8 cellular contexts compared by ENCODE assay signal in the genomic region with DNA sequence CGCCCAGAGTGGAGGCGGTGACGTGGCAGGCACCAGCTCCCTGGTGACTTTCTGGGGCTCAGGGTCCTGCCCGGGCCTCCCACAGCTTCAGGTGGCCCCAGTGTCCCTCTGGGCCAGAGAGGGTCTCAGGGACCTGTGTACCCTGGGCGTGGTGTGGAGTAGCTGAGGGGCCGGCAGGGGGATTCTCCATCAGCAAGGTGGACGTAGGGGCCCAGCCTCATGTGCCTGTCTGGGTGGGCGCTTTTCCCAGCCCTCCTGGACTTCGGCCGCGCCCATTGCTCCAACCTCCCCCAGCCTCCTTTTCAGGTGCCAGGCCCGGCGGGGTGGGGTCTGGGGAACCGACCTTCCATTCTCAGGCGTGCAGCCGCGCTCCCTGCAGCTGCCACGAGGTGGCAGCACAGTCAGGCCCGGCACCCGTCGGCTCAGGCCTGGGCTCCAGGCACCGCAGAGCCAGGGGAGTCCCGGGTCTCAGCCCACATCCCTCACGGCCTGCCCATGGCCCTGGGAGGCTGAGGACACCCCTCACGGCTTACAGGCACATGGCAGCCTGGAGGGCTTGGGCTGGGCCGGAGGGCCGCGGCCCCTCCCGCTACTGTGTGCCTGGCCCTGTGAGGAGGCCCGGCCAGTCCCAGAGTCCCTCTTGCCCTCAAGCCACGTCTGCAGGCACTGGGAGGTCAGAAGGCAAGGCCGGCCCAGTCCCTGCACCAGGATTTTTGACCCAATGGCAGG. TPM values are rescaled to one million over a fixed set of nuclear protein-coding genes. Genes with fewer than 3 reads are reported as not detected.
DNase-seq lines count a peak whose midpoint lies in the region; ATAC-seq and TF ChIP-seq lines count a peak whose summit lies in the region.

No MANE protein-coding gene starts in this region.

- BruUV-seq in Panc1 (replicated peaks; lab: Mats Ljungman, UMichigan): no TSS peak

- H4K20me1 ChIP-seq in osteoblast (ENCODE audit: insufficient read depth, low read length): no peaks in the 10 kb centered on the region

- CTCF ChIA-PET in BJ (lab: Yijun Ruan, JAX): interaction anchor here (0.7 to 4.2 kb wide), 12 partner anchors 10 to 372 kb away, joined by 3 to 36 read pairs (median 4); no protein-coding TSS in a partner anchor
- CTCF ChIA-PET in Panc1 (lab: Charles Lee): interaction anchor here (0.8 to 1.3 kb wide), 3 partner anchors 20 to 87 kb away, joined by 3 to 4 read pairs (median 4); a partner anchor contains a TSS

- intact Hi-C loops in Panc1 (cut with micrococcal nuclease; ENCODE audit: unreplicated experiment): loop anchor here (10.0 kb wide), 1 partner anchor 312 kb away; no protein-coding TSS in a partner anchor
- intact Hi-C loops in tibial artery (cut with DNase I; ENCODE audit: low total_unique reads): loop anchor here (5.0 kb wide), 1 partner anchor 314 kb away; no protein-coding TSS in a partner anchor

- POLR2A ChIA-PET in BJ (lab: Charles Lee): no interaction called here
- POLR2A ChIA-PET in Panc1 (lab: Charles Lee): interaction anchor here (0.5 kb wide), 1 partner anchor 266 kb away, joined by 8 read pairs; no protein-coding TSS in a partner anchor

- H3K79me2 ChIP-seq in osteoblast (ENCODE audit: insufficient read depth, low read length): no peaks in the 10 kb centered on the region

- peak overlapping the region; percentile 37 for H2AFZ ChIP-seq in osteoblast (ENCODE audit: low read length)

- DNase-seq in BJ (ENCODE audit: low read depth): no peak
- peak; percentile 16 for DNase-seq in HCEC 1CT
- peak; percentile 32 for DNase-seq in Panc1 (ENCODE audit: low read depth, low spot score)
- DNase-seq in activated T-helper 9 cell treated with anti-CD3 and anti-CD28 coated beads, Interleukin-2, amount 50 U/mL, for 16 hours (ENCODE audit: low read depth): peak; percentile 41
- DNase-seq in foreskin melanocyte: peak; percentile 17
- peak; percentile 98 for DNase-seq in osteoblast (ENCODE audit: insufficient read length, low spot score, missing footprints)
- peak; percentile 33 to 73 for DNase-seq in tibial artery
- no peak for DNase-seq in DMS79 treated with DMSO at 0.1 percent for 48 hours (lab: John Stamatoyannopoulos, UW)

- H3K4me3 ChIP-seq in BJ (ENCODE audit: low read depth, low read length) (no peak overlapping the region), Panc1 (ENCODE audit: low read depth in 2 of 2, low read length in 2 of 2) (0 out of 4 replicates have a peak overlapping the region, but pooled peaks of 1 of the 2 experiments have one; percentile 3), osteoblast (ENCODE audit: insufficient read depth, low read length) (no peak overlapping the region), tibial artery (no peak overlapping the region)

- H3K27me3 ChIP-seq in BJ (ENCODE audit: control insufficient read depth, insufficient read depth, low read length) (no peaks in the 10 kb centered on the region), Panc1 (ENCODE audit: control insufficient read depth, insufficient read depth, low read length) (no peaks in the 10 kb centered on the region), osteoblast (ENCODE audit: insufficient read depth, low read length) (no peaks in the 10 kb centered on the region), tibial artery (peaks cover 0 to 70% of the 10 kb centered on the region in 2 donors)

- peak overlapping the region; percentile 32 for H3K27ac ChIP-seq in Panc1 (ENCODE audit: low read length)
- H3K27ac ChIP-seq in osteoblast (ENCODE audit: low read depth, low read length): no peak overlapping the region
- H3K27ac ChIP-seq in tibial artery: no peak overlapping the region

- ATAC-seq in Panc1: peak; percentile 87

- no peaks in the 10 kb centered on the region for H3K36me3 ChIP-seq in BJ (ENCODE audit: control insufficient read depth, insufficient read depth, low read length)
- H3K36me3 ChIP-seq in Panc1 (ENCODE audit: control insufficient read depth, insufficient read depth, low read length): no peaks in the 10 kb centered on the region
- no peaks in the 10 kb centered on the region for H3K36me3 ChIP-seq in osteoblast (ENCODE audit: insufficient read depth, low read length)
- H3K36me3 ChIP-seq in tibial artery: no peaks in the 10 kb centered on the region

- TF ChIP-seq CTCF in BJ (IDR thresholded peaks at IDR 0.05; ENCODE audit: insufficient read depth, low read depth, low read length) (peak; percentile 95), Panc1 (IDR thresholded peaks at IDR 0.05) (peak; percentile 100), osteoblast (IDR thresholded peaks at IDR 0.05; ENCODE audit: extremely low read depth, low read depth, low read length) (peak; percentile 78), tibial artery (IDR thresholded peaks at IDR 0.05) (peak; percentile 79 to 93)

- H3K9me3 ChIP-seq in Panc1 (ENCODE audit: control insufficient read depth, insufficient read depth, low read depth, low read length) (no peaks in the 10 kb centered on the region), osteoblast (ENCODE audit: low read depth, low read length) (no peaks in the 10 kb centered on the region), tibial artery (no peaks in the 10 kb centered on the region)

- in situ Hi-C loops in Panc1 (cut with HindIII; ENCODE audit: low pct_unique_long_range_greater_than_20kb, low sequenced_read_pairs): no loop called here

- H3K4me1 ChIP-seq in Panc1 (ENCODE audit: control insufficient read depth, insufficient read depth, low read length) (peaks cover 18% of the 10 kb centered on the region), osteoblast (ENCODE audit: insufficient read depth, low read length) (no peaks in the 10 kb centered on the region), tibial artery (peaks cover 0 to 19% (median 3%) of the 10 kb centered on the region in 4 donors)

- H3K4me2 ChIP-seq in osteoblast (ENCODE audit: insufficient read depth, low read length): no peak overlapping the region

RNA-seq across cellular contexts. Expression of a gene that starts 19.9 kb away (rescaled TPM):
- polyA plus RNA-seq in BJ (2011; rRNA removed): not detected in 2 replicates
- polyA minus RNA-seq in BJ (2011; rRNA and poly(A)+ RNA removed): not detected in 2 replicates
- total RNA-seq in Panc1 (2021; ENCODE audit: unreplicated experiment) (1.2 TPM), osteoblast (not detected in 2 replicates)
- 0.40 TPM for polyA plus RNA-seq in Panc1 (2012; ENCODE audit: insufficient read length)

RNA-seq across cellular contexts. Expression of a gene that starts 45.2 kb away (rescaled TPM):
- not detected in 2 replicates for polyA plus RNA-seq in BJ (2011; rRNA removed)
- not detected in 2 replicates for polyA minus RNA-seq in BJ (2011; rRNA and poly(A)+ RNA removed)
- total RNA-seq in Panc1 (2021; ENCODE audit: unreplicated experiment) (0.03 TPM), osteoblast (not detected in 2 replicates)
- 0.04 TPM for polyA plus RNA-seq in Panc1 (2012; ENCODE audit: insufficient read length)

Comparison
In these comparisons a context has a peak if more than half of its experiments do, and no peak if none do; other contexts are left out.
1. DNase-seq: peak in HCEC 1CT (single experiment), Panc1 (single experiment), activated T-helper 9 cell treated with anti-CD3 and anti-CD28 coated beads, Interleukin-2, amount 50 U/mL, for 16 hours (single experiment), foreskin melanocyte (single experiment), osteoblast (single experiment) and tibial artery (2 of 2); none in BJ (single experiment) and DMS79 treated with DMSO at 0.1 percent for 48 hours (single experiment).
2. Peak in every context shown above with its lines, with median percentiles within 50 percentile points of each other: CTCF ChIP-seq.